Comparison of ENCODE assay signal across 8 cellular contexts in genomic region chr9:133238851-133239532, GRCh38. TPM values are rescaled to one million over a fixed set of nuclear protein-coding genes. Genes with fewer than 3 reads are reported as not detected.
A peak's percentile ranks its signal among the peaks of the same experiment; 100 is the strongest.
DNase-seq lines count a peak whose midpoint lies in the region; ATAC-seq and TF ChIP-seq lines count a peak whose summit lies in the region.

No MANE protein-coding gene starts in this region.

- TF ChIP-seq CTCF in SK-N-SH (IDR thresholded peaks at IDR 0.05) (peak; percentile 47), progenitor cell of endocrine pancreas (IDR thresholded peaks at IDR 0.05; ENCODE audit: unreplicated experiment) (peak; percentile 85), upper lobe of left lung (IDR thresholded peaks at IDR 0.05) (peak; percentile 50 to 90 (median 84))

- peak overlapping the region; percentile 82 for H2AFZ ChIP-seq in GM23248
- H2AFZ ChIP-seq in SK-N-SH (ENCODE audit: low read depth), result no peak overlapping the region

- no peak overlapping the region for H3K27ac ChIP-seq in GM23248
- no peak overlapping the region for H3K27ac ChIP-seq in SK-N-SH (ENCODE audit: low read depth in 2 of 2, low read length in 1 of 2)
- peak overlapping the region; percentile 15 to 87 (median 82) for H3K27ac ChIP-seq in upper lobe of left lung

- H3K9me3 ChIP-seq in GM23248 (ENCODE audit: low read depth), result no peaks in the 10 kb centered on the region
- no peaks in the 10 kb centered on the region for H3K9me3 ChIP-seq in SK-N-SH
- H3K9me3 ChIP-seq in upper lobe of left lung, result no peaks in the 10 kb centered on the region

- intact Hi-C loops in cardiac septum (cut with DNase I), result no loop called here

- H3F3A ChIP-seq in GM23248 (ENCODE audit: insufficient read depth) (0 out of 2 replicates have a peak, but pooled peaks cover 5% of the 10 kb centered on the region), SK-N-SH (replicated peaks; ENCODE audit: insufficient read depth) (no peaks in the 10 kb centered on the region)

- H4K20me1 ChIP-seq in GM23248 (ENCODE audit: insufficient read depth), result no peaks in the 10 kb centered on the region
- no peaks in the 10 kb centered on the region for H4K20me1 ChIP-seq in SK-N-SH (ENCODE audit: insufficient read depth)

- peaks cover 9% of the 10 kb centered on the region for H3K27me3 Mint-ChIP-seq in activated naive CD8-positive, alpha-beta T cell
- no peaks in the 10 kb centered on the region for H3K27me3 Mint-ChIP-seq in progenitor cell of endocrine pancreas

- peak overlapping the region; percentile 62 for H3K4me3 ChIP-seq in GM23248
- H3K4me3 ChIP-seq in SK-N-SH (ENCODE audit: low read depth in 2 of 2, low read length in 1 of 2), result no peak overlapping the region; a peak in 1 of 4 replicates
- H3K4me3 ChIP-seq in upper lobe of left lung, result peak overlapping the region in 3 of 4 donors; percentile 27 to 45 (median 43)

- peak; percentile 77 to 92 for ATAC-seq in upper lobe of left lung (ENCODE audit: low FRiP score in 2 of 2)
- ATAC-seq in GM18907 (IDR thresholded peaks at IDR 0.05; ENCODE audit: unreplicated experiment), result no peak

- no peak for TF ChIP-seq POLR2A in upper lobe of left lung (IDR thresholded peaks at IDR 0.05)

- no peak for TF ChIP-seq RAD21 in SK-N-SH (IDR thresholded peaks at IDR 0.05; ENCODE audit: low read length)

- DNase-seq in GM23248 (peak; percentile 78), SK-N-SH (peak; percentile 70), cardiac septum (ENCODE audit: low spot score) (peak; percentile 77), progenitor cell of endocrine pancreas (ENCODE audit: low spot score, unreplicated experiment) (peak; percentile 55), upper lobe of left lung (peak; percentile 80 to 91), NCI-H446 (lab: John Stamatoyannopoulos, UW) (no peak)

- H3K79me2 ChIP-seq in GM23248 (ENCODE audit: insufficient read depth) (no peaks in the 10 kb centered on the region), SK-N-SH (ENCODE audit: insufficient read depth) (no peaks in the 10 kb centered on the region)

- H3K4me1 ChIP-seq in GM23248 (ENCODE audit: insufficient read depth) (no peaks in the 10 kb centered on the region), SK-N-SH (ENCODE audit: control insufficient read depth in 1 of 2, insufficient read depth in 2 of 2, low read depth in 1 of 2, low read length in 1 of 2) (peaks cover 0 to 2% of the 10 kb centered on the region in 2 experiments; a peak in 1 of 4 replicates), upper lobe of left lung (peaks cover 20 to 24% (median 22%) of the 10 kb centered on the region in 4 donors)

- H3K9me2 ChIP-seq in GM23248 (ENCODE audit: insufficient read depth) (no peaks in the 10 kb centered on the region), SK-N-SH (no peaks in the 10 kb centered on the region)

- H3K27me3 ChIP-seq in GM23248 (replicated peaks; ENCODE audit: insufficient read depth) (peaks cover 12% of the 10 kb centered on the region), SK-N-SH (ENCODE audit: insufficient read depth) (peaks cover 8% of the 10 kb centered on the region; the same call in 1 of the 2 replicates), upper lobe of left lung (no peaks in the 10 kb centered on the region)

- TF ChIP-seq EP300 in SK-N-SH (IDR thresholded peaks at IDR 0.05; ENCODE audit: borderline replicate concordance in 1 of 2, low read depth in 1 of 2, low read length in 1 of 2) (no peak), upper lobe of left lung (IDR thresholded peaks at IDR 0.05) (no peak)

- in situ Hi-C loops in GM23248 (cut with MboI), result no loop called here

- H3K4me2 ChIP-seq in GM23248 (ENCODE audit: unreplicated experiment) (peak overlapping the region; percentile 66), SK-N-SH (no peak overlapping the region)

- peak overlapping the region; percentile 76 for H3K4me3 Mint-ChIP-seq in activated naive CD8-positive, alpha-beta T cell
- H3K4me3 Mint-ChIP-seq in progenitor cell of endocrine pancreas (ENCODE audit: low read depth), result peak overlapping the region; percentile 74

- CTCF ChIA-PET in SK-N-SH (lab: Yijun Ruan, JAX), result interaction anchor here (1.2 to 1.6 kb wide), 4 partner anchors 10 to 92 kb away, joined by 3 to 6 read pairs (median 4); no protein-coding TSS in a partner anchor

- H3K9ac ChIP-seq in GM23248, result peak overlapping the region; percentile 42
- no peak overlapping the region for H3K9ac ChIP-seq in SK-N-SH

- H3K9me3 Mint-ChIP-seq in activated naive CD8-positive, alpha-beta T cell (ENCODE audit: low read depth), result no peaks in the 10 kb centered on the region
- no peaks in the 10 kb centered on the region for H3K9me3 Mint-ChIP-seq in progenitor cell of endocrine pancreas (ENCODE audit: low read depth)

- 9 to 12% methylated on average over 25 to 26 of the region's 26 CpGs for WGBS in GM23248 (ENCODE audit: low coverage in 1 of 2, low lambda C conversion rate in 2 of 2, missing lambda C conversion rate in 2 of 2), 2 experiments
- 46% methylated on average over 12 of the region's 26 CpGs for whole genome bisulfite sequencing in SK-N-SH (ENCODE audit: low lambda C conversion rate)
- WGBS in upper lobe of left lung, 2 donors, result 21 to 22% methylated on average over 10 to 22 of the region's 26 CpGs

- no peaks in the 10 kb centered on the region for H3K36me3 ChIP-seq in GM23248 (ENCODE audit: low read depth)
- H3K36me3 ChIP-seq in SK-N-SH (replicated peaks in 1 of 2; ENCODE audit: control insufficient read depth in 1 of 2, insufficient read depth in 2 of 2, low read length in 1 of 2), result no peaks in the 10 kb centered on the region
- no peaks in the 10 kb centered on the region for H3K36me3 ChIP-seq in upper lobe of left lung

- POLR2A ChIA-PET in SK-N-SH (lab: Yijun Ruan, JAX), result no interaction called here

- no peak overlapping the region for H3K27ac Mint-ChIP-seq in activated naive CD8-positive, alpha-beta T cell
- peak overlapping the region; percentile 90 for H3K27ac Mint-ChIP-seq in progenitor cell of endocrine pancreas

- no peaks in the 10 kb centered on the region for H3K36me3 Mint-ChIP-seq in activated naive CD8-positive, alpha-beta T cell
- no peaks in the 10 kb centered on the region for H3K36me3 Mint-ChIP-seq in progenitor cell of endocrine pancreas (ENCODE audit: insufficient read depth)

- H3K4me1 Mint-ChIP-seq in activated naive CD8-positive, alpha-beta T cell (ENCODE audit: low read depth), result peaks cover 10% of the 10 kb centered on the region
- H3K4me1 Mint-ChIP-seq in progenitor cell of endocrine pancreas (ENCODE audit: low read depth), result peaks cover 17% of the 10 kb centered on the region

TF ChIP-seq in SK-N-SH, 30 proteins besides CTCF, POLR2A, EP300 and RAD21 (continues in another document):
- no peak for TF ChIP-seq SMC3 (IDR thresholded peaks at IDR 0.05; ENCODE audit: low read depth, low read length)
- no peak for TF ChIP-seq GABPA (IDR thresholded peaks at IDR 0.05; ENCODE audit: low read depth)
- TF ChIP-seq NFIC (IDR thresholded peaks at IDR 0.05; ENCODE audit: borderline replicate concordance), result no peak
- TF ChIP-seq TCF12 (IDR thresholded peaks at IDR 0.05), result no peak
- TF ChIP-seq MXI1 (IDR thresholded peaks at IDR 0.05; ENCODE audit: low read depth, low read length), result no peak
- TF ChIP-seq ELF1 (IDR thresholded peaks at IDR 0.05), result no peak
- TF ChIP-seq USF1 (IDR thresholded peaks at IDR 0.05; ENCODE audit: borderline replicate concordance, low read depth), result no peak
- TF ChIP-seq NRF1 (IDR thresholded peaks at IDR 0.05; ENCODE audit: low read depth, low read length), result no peak
- TF ChIP-seq REST (IDR thresholded peaks at IDR 0.05; ENCODE audit: low read depth, low read length), result no peak

RNA-seq across cellular contexts. Expression of gene OBP2B, which starts 29.9 kb away (rescaled TPM):
- not detected in 2 replicates for total RNA-seq in GM23248 (2014; rRNA removed; shearing (Covaris generic))
- polyA plus RNA-seq in GM23248 (2016; fragmentation: Nextera tagmentation; extraction: Ambion mirVana) (not detected in 2 replicates), SK-N-SH (2012; rRNA removed) (not detected in 2 replicates)
- not detected in 2 replicates for polyA plus RNA-seq in SK-N-SH (2012; cell fraction: cytosol; rRNA removed)
- polyA plus RNA-seq in SK-N-SH (2012; cell fraction: nucleus; rRNA removed), result not detected in 2 replicates
- total RNA-seq in cardiac septum (not detected), progenitor cell of endocrine pancreas (not detected in 2 replicates), upper lobe of left lung (not detected)

RNA-seq across cellular contexts. Expression of gene ABO, which starts 36.0 kb away (rescaled TPM):
- total RNA-seq in GM23248 (2014; rRNA removed; shearing (Covaris generic)), result not detected in 2 replicates
- polyA plus RNA-seq in GM23248 (2016; fragmentation: Nextera tagmentation; extraction: Ambion mirVana), result not detected in 2 replicates
- polyA plus RNA-seq in SK-N-SH (2012; rRNA removed), result not detected in 2 replicates
- polyA plus RNA-seq in SK-N-SH (2012; cell fraction: cytosol; rRNA removed), result not detected in 2 replicates
- not detected in 2 replicates for polyA plus RNA-seq in SK-N-SH (2012; cell fraction: nucleus; rRNA removed)
- total RNA-seq in cardiac septum, result 2.0 TPM
- total RNA-seq in progenitor cell of endocrine pancreas, result 9.3 and 10.3 TPM in 2 replicates
- 10 to 100 TPM in 5 of 6 donors, 1 to 10 TPM in 1; 7.6 to 84.9 (median 35.4) TPM for total RNA-seq in upper lobe of left lung

Comparison
In these comparisons a context has a peak if more than half of its experiments do, and no peak if none do; other contexts are left out.
1. DNase-seq: peak in GM23248 (single experiment), SK-N-SH (single experiment), cardiac septum (single experiment), progenitor cell of endocrine pancreas (single experiment) and upper lobe of left lung (2 of 2); none in NCI-H446 (0 of 2).
2. H3K27ac ChIP-seq: peak in upper lobe of left lung (4 of 4); none in GM23248 (single experiment) and SK-N-SH (0 of 2).
3. H3K4me3 ChIP-seq: peak in GM23248 (single experiment) and upper lobe of left lung (3 of 4); none in SK-N-SH (0 of 2).
4. Peak in every context shown above with its lines, with median percentiles within 50 percentile points of each other: CTCF ChIP-seq.